16 cellular contexts compared by ENCODE assay signal in genomic region chr7:57201895-57202210, GRCh38.
DNase-seq lines count a peak whose midpoint lies in the region; ATAC-seq and TF ChIP-seq lines count a peak whose summit lies in the region.
"Had no signal": no experiment of that assay in that cellular context is flagged by ENCODE, and none has a peak within 500 bp of the region (broad histone marks: within the 10 kb centered on the region; RNA-seq: fewer than 3 reads in every experiment).

No MANE protein-coding gene starts in this region.

- H3K27me3 ChIP-seq in stomach (no peaks in the 10 kb centered on the region), WERI-Rb-1 (ENCODE audit: insufficient read depth, low read depth, severe bottlenecking) (no peaks in the 10 kb centered on the region)
- H3K27me3 ChIP-seq: BLaER1 treated with 17β-estradiol and CSF1 and Interleukin-3, amounts not matched to agents 10 nM and 100 nM had no signal

- no peak for TF ChIP-seq EP300 in stomach (IDR thresholded peaks at IDR 0.05)

- 80 to 92% (median 91%) methylated on average over 7 of the region's 7 CpGs for WGBS in stomach, 5 donors

- no peak for ATAC-seq in activated CD8-positive, alpha-beta memory T cell treated with anti-CD3 and anti-CD28 coated beads, Interleukin-2, amount 10 ng/mL, durations not matched to agents 7 days and 5 days

- DNase-seq in activated CD8-positive, alpha-beta memory T cell treated with anti-CD3 and anti-CD28 coated beads, Interleukin-2, amount 50 U/mL, for 48 hours, result peak; percentile 7
- no peak for DNase-seq in activated CD8-positive, alpha-beta memory T cell treated with anti-CD3 and anti-CD28 coated beads, Interleukin-2, amount 10 ng/mL, durations not matched to agents 7 days and 5 days
- DNase-seq in mesenteric fat pad (ENCODE audit: low spot score), result peak; percentile 75
- peak; percentile 13 for DNase-seq in stomach
- no peak for DNase-seq in WERI-Rb-1
- no peak for DNase-seq in kidney tubule cell (ENCODE audit: low spot score)
- no peak for DNase-seq in stimulated activated naive CD4-positive, alpha-beta T cell (lab: John Stamatoyannopoulos, UW)
- DNase-seq: 8988T; CD4-positive, CD25-positive, alpha-beta regulatory T cell; CD8-positive, alpha-beta memory T cell; COR-L47; DMS 273 treated with DMSO at 0.1 percent for 48 hours; DMS53 had no signal

- H3K27me3 Mint-ChIP-seq in activated CD8-positive, alpha-beta memory T cell treated with anti-CD3 and anti-CD28 coated beads, Interleukin-2, amount 10 ng/mL, durations not matched to agents 7 days and 5 days, result no peaks in the 10 kb centered on the region
- H3K27me3 Mint-ChIP-seq: B cell; CD4-positive, CD25-positive, alpha-beta regulatory T cell; CD8-positive, alpha-beta memory T cell had no signal

- CTCF ChIA-PET in activated CD8-positive, alpha-beta memory T cell treated with anti-CD3 and anti-CD28 coated beads, Interleukin-2, amount 10 ng/mL, durations not matched to agents 7 days and 5 days (lab: Charles Lee), result no interaction called here

- TF ChIP-seq CTCF in stomach (IDR thresholded peaks at IDR 0.05), result no peak
- TF ChIP-seq CTCF in WERI-Rb-1 (IDR thresholded peaks at IDR 0.05; ENCODE audit: low read depth, low read length), result no peak

- H3K36me3 Mint-ChIP-seq in activated CD8-positive, alpha-beta memory T cell treated with anti-CD3 and anti-CD28 coated beads, Interleukin-2, amount 10 ng/mL, durations not matched to agents 7 days and 5 days, result no peaks in the 10 kb centered on the region
- H3K36me3 Mint-ChIP-seq: CD4-positive, CD25-positive, alpha-beta regulatory T cell; CD8-positive, alpha-beta memory T cell had no signal

- no peaks in the 10 kb centered on the region for H3K4me1 Mint-ChIP-seq in activated CD8-positive, alpha-beta memory T cell treated with anti-CD3 and anti-CD28 coated beads, Interleukin-2, amount 10 ng/mL, durations not matched to agents 7 days and 5 days
- H3K4me1 Mint-ChIP-seq: B cell; CD4-positive, CD25-positive, alpha-beta regulatory T cell; CD8-positive, alpha-beta memory T cell had no signal

- H3K36me3 ChIP-seq in stomach (no peaks in the 10 kb centered on the region), WERI-Rb-1 (no peaks in the 10 kb centered on the region)
- H3K36me3 ChIP-seq: BLaER1 treated with 17β-estradiol and CSF1 and Interleukin-3, amounts not matched to agents 10 nM and 100 nM; HAP-1 had no signal

- H3K4me1 ChIP-seq in stomach, result no peaks in the 10 kb centered on the region
- H3K4me1 ChIP-seq: BLaER1 treated with 17β-estradiol and CSF1 and Interleukin-3, amounts not matched to agents 10 nM and 100 nM; HAP-1 had no signal

- H3K4me3 Mint-ChIP-seq in activated CD8-positive, alpha-beta memory T cell treated with anti-CD3 and anti-CD28 coated beads, Interleukin-2, amount 10 ng/mL, durations not matched to agents 7 days and 5 days, result no peak overlapping the region
- H3K4me3 Mint-ChIP-seq: B cell; CD4-positive, CD25-positive, alpha-beta regulatory T cell; CD8-positive, alpha-beta memory T cell had no signal

- H3K9me3 ChIP-seq in stomach (peaks cover 0 to 10% (median 0%) of the 10 kb centered on the region in 4 donors), WERI-Rb-1 (ENCODE audit: severe bottlenecking) (peaks cover 19% of the 10 kb centered on the region)
- H3K9me3 ChIP-seq: HAP-1 had no signal

- H3K27ac ChIP-seq in stomach, result no peak overlapping the region
- no peak overlapping the region for H3K27ac ChIP-seq in WERI-Rb-1
- H3K27ac ChIP-seq: BLaER1 treated with 17β-estradiol and CSF1 and Interleukin-3, amounts not matched to agents 10 nM and 100 nM had no signal

- peaks cover 11% of the 10 kb centered on the region for H3K9me3 Mint-ChIP-seq in activated CD8-positive, alpha-beta memory T cell treated with anti-CD3 and anti-CD28 coated beads, Interleukin-2, amount 10 ng/mL, durations not matched to agents 7 days and 5 days (ENCODE audit: low read depth)

- intact Hi-C loops in stomach (cut with DNase I; ENCODE audit: low total_unique reads), result no loop called here

- H3K27ac Mint-ChIP-seq in activated CD8-positive, alpha-beta memory T cell treated with anti-CD3 and anti-CD28 coated beads, Interleukin-2, amount 10 ng/mL, durations not matched to agents 7 days and 5 days, result no peak overlapping the region
- H3K27ac Mint-ChIP-seq: B cell; CD4-positive, CD25-positive, alpha-beta regulatory T cell; CD8-positive, alpha-beta memory T cell had no signal

- TF ChIP-seq POLR2A in stomach (IDR thresholded peaks at IDR 0.05), result no peak

- no peak overlapping the region for H3K4me3 ChIP-seq in stomach
- H3K4me3 ChIP-seq in WERI-Rb-1 (ENCODE audit: low read depth, low read length), result no peak overlapping the region
- H3K4me3 ChIP-seq: BLaER1 treated with 17β-estradiol and CSF1 and Interleukin-3, amounts not matched to agents 10 nM and 100 nM; HAP-1 had no signal

Comparison
In these comparisons a context has a peak if more than half of its experiments do, and no peak if none do; other contexts are left out.
1. DNase-seq: peak in activated CD8-positive, alpha-beta memory T cell treated with anti-CD3 and anti-CD28 coated beads, Interleukin-2, amount 50 U/mL, for 48 hours (single experiment), mesenteric fat pad (single experiment) and stomach (single experiment); none in activated CD8-positive, alpha-beta memory T cell treated with anti-CD3 and anti-CD28 coated beads, Interleukin-2, amount 10 ng/mL, durations not matched to agents 7 days and 5 days (single experiment), WERI-Rb-1 (single experiment), kidney tubule cell (single experiment) and stimulated activated naive CD4-positive, alpha-beta T cell (0 of 6).